13 cellular contexts compared by ENCODE assay signal in the genomic region with DNA sequence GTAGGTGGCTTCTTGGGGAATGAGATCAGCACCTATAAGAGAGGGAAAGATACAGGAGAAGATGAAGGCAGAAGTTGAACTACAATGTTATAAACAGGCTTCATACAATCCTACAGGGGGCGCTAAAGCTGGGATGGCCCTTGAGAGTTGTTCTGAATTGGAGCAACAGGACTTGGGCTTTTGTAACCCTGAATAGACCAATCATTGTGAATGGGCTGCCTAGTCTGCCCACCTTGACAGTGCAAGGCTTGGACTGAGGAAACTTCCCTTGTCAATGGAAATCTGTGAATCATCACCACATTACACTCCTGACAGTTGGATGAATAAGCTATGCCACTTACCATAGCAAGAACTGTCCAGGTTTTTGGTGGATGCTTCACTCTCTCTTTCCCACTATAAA.
DNase-seq lines count a peak whose midpoint lies in the region; ATAC-seq, FAIRE-seq and TF ChIP-seq lines count a peak whose summit lies in the region.
"Had no signal": no experiment of that assay in that cellular context is flagged by ENCODE, and none has a peak within 500 bp of the region (broad histone marks: within the 10 kb centered on the region; RNA-seq: fewer than 3 reads in every experiment).

No MANE protein-coding gene starts in this region.

- no peak overlapping the region for H3K9ac ChIP-seq in H1 (replicated peaks in 1 of 4; ENCODE audit: extremely low read depth in 1 of 4, low read depth in 3 of 4, low read length in 3 of 4)
- H3K9ac ChIP-seq: BLaER1 treated with 17β-estradiol and CSF1 and Interleukin-3, amounts not matched to agents 10 nM and 100 nM had no signal

- peak; percentile 4 for DNase-seq in stimulated activated CD4-positive, alpha-beta T cell treated with anti-CD3 and anti-CD28 coated beads, Interleukin-15, amount 100 ng/mL, for 24 hours
- no peak for DNase-seq in stimulated activated CD4-positive, alpha-beta T cell treated with anti-CD3 and anti-CD28 coated beads, Interleukin-4, amount 100 ng/mL, for 1 hour
- DNase-seq in NB4 (ENCODE audit: low read depth), result peak; percentile 37
- peak; percentile 19 to 47 for DNase-seq in H1 (ENCODE audit: low read depth in 1 of 2, low spot score in 2 of 2)
- peak; percentile 6 for DNase-seq in stromal cell of bone marrow (ENCODE audit: low read depth)
- DNase-seq in SK-N-DZ (ENCODE audit: low spot score), result no peak
- DNase-seq in stimulated activated CD4-positive, alpha-beta T cell treated with anti-CD3 and anti-CD28 coated beads, Interleukin-1b, Interleukin-23, amount 100 ng/mL, for 48 hours, result no peak
- DNase-seq: NCI-H524, T-helper 1 cell had no signal

- H2AK5ac ChIP-seq in H1 (ENCODE audit: low read depth, low read length), result no peak overlapping the region

- no peaks in the 10 kb centered on the region for H3K79me1 ChIP-seq in H1 (ENCODE audit: low read depth, low read length)

- ATAC-seq in GM21737 (IDR thresholded peaks at IDR 0.05; ENCODE audit: unreplicated experiment), result no peak

- peak; percentile 69 for TF ChIP-seq CTCF in NB4 (IDR thresholded peaks at IDR 0.05; ENCODE audit: low read depth, low read length)
- TF ChIP-seq CTCF in H1 (IDR thresholded peaks at IDR 0.05; ENCODE audit: control extremely low read depth in 1 of 3, insufficient read depth in 1 of 3, low read depth in 1 of 3, low read length in 3 of 3), result peak in 2 of 3 experiments; percentile 56 to 77; a peak in 3 of 4 replicates

- no peak overlapping the region for H2BK15ac ChIP-seq in H1 (ENCODE audit: low read length)

- H4K20me1 ChIP-seq in H1 (replicated peaks in 1 of 2; ENCODE audit: control insufficient read depth in 1 of 2, insufficient read depth in 2 of 2, low read length in 2 of 2), result no peaks in the 10 kb centered on the region
- H4K20me1 ChIP-seq: BLaER1 treated with 17β-estradiol and CSF1 and Interleukin-3, amounts not matched to agents 10 nM and 100 nM had no signal

- FAIRE-seq in H1 (lab: Jason Lieb, UNC), result peak; percentile 80
- FAIRE-seq: frontal cortex, urothelium cell line had no signal

- TF ChIP-seq RAD21 in H1 (IDR thresholded peaks at IDR 0.05 in 1 of 2, conservative IDR thresholded peaks at IDR 0.05 in 1 of 2; ENCODE audit: low read depth in 2 of 2, low read length in 2 of 2), result peak; percentile 38 to 56

- no peaks in the 10 kb centered on the region for H3K9me3 ChIP-seq in H1 (ENCODE audit: insufficient read depth in 2 of 2, low read depth in 1 of 2, low read length in 1 of 2)
- H3K9me3 ChIP-seq: BLaER1 treated with 17β-estradiol and CSF1 and Interleukin-3, amounts not matched to agents 10 nM and 100 nM had no signal

- no peaks in the 10 kb centered on the region for H3K27me3 ChIP-seq in H1 (replicated peaks in 1 of 4; ENCODE audit: control insufficient read depth in 3 of 4, extremely low read depth in 1 of 4, insufficient read depth in 3 of 4, low read length in 3 of 4)
- H3K27me3 ChIP-seq: BLaER1 treated with 17β-estradiol and CSF1 and Interleukin-3, amounts not matched to agents 10 nM and 100 nM had no signal

- H4K8ac ChIP-seq in H1 (ENCODE audit: extremely low read depth, insufficient read depth, low read length), result no peak overlapping the region

- H3K4ac ChIP-seq in H1 (replicated peaks; ENCODE audit: insufficient read length, low read depth, low read length), result no peak overlapping the region

- WGBS in H1 (ENCODE audit: extremely low coverage in 1 of 2, insufficient coverage in 1 of 2, insufficient read length in 1 of 2, insufficient replicate concordance in 2 of 2, low coverage in 1 of 2, low lambda C conversion rate in 2 of 2, missing lambda C conversion rate in 1 of 2), 2 experiments, result 0% methylated on average over 1 of the region's 1 CpG; no CpG with 5 or more reads in 1 of the 2 experiments

- H2BK5ac ChIP-seq in H1 (ENCODE audit: low read depth, low read length), result no peak overlapping the region

- H2BK20ac ChIP-seq in H1 (ENCODE audit: low read length), result no peak overlapping the region

- H2BK12ac ChIP-seq in H1 (ENCODE audit: low read depth, low read length), result no peak overlapping the region

- POLR2A ChIA-PET in H1 (lab: Charles Lee; ENCODE audit: partially characterized antibody), result no interaction called here

- H3K36me3 ChIP-seq in H1 (ENCODE audit: control insufficient read depth in 2 of 4, insufficient read depth in 4 of 4, low read length in 3 of 4), result no peaks in the 10 kb centered on the region
- H3K36me3 ChIP-seq: BLaER1 treated with 17β-estradiol and CSF1 and Interleukin-3, amounts not matched to agents 10 nM and 100 nM had no signal

- no peak overlapping the region for H2BK120ac ChIP-seq in H1 (replicated peaks; ENCODE audit: low read depth, low read length)

- CTCF ChIA-PET in H1 (lab: Charles Lee; ENCODE audit: partially characterized antibody), result interaction anchor here (0.5 to 3.0 kb wide), 18 partner anchors 9 to 1099 kb away, joined by 3 to 17 read pairs (median 4); no protein-coding TSS in a partner anchor

- no peak overlapping the region for H3K14ac ChIP-seq in H1 (ENCODE audit: insufficient read length)

- no peak overlapping the region for H3K27ac ChIP-seq in H1 (ENCODE audit: low read depth, low read length)
- H3K27ac ChIP-seq: BLaER1 treated with 17β-estradiol and CSF1 and Interleukin-3, amounts not matched to agents 10 nM and 100 nM had no signal

- no peak for TF ChIP-seq EP300 in H1 (IDR thresholded peaks at IDR 0.05; ENCODE audit: borderline replicate concordance in 1 of 2, low read depth in 2 of 2, low read length in 2 of 2)

- no peaks in the 10 kb centered on the region for H3K79me2 ChIP-seq in H1 (ENCODE audit: control insufficient read depth in 1 of 2, insufficient read depth in 2 of 2, low read length in 2 of 2)

- no peaks in the 10 kb centered on the region for H3K4me1 ChIP-seq in H1 (replicated peaks in 1 of 4; ENCODE audit: control insufficient read depth in 3 of 4, insufficient read depth in 4 of 4, low read length in 3 of 4)
- H3K4me1 ChIP-seq: BLaER1 treated with 17β-estradiol and CSF1 and Interleukin-3, amounts not matched to agents 10 nM and 100 nM had no signal

- no peak overlapping the region for H4K91ac ChIP-seq in H1 (replicated peaks; ENCODE audit: insufficient read length, low read length)

- H3K18ac ChIP-seq in H1 (ENCODE audit: extremely low read depth, low read length), result no peak overlapping the region

- no peak overlapping the region for H3K23ac ChIP-seq in H1 (ENCODE audit: insufficient read length)

- no peak overlapping the region for H3K56ac ChIP-seq in H1 (replicated peaks; ENCODE audit: insufficient read length, low read depth, low read length)

- no peak overlapping the region for H4K5ac ChIP-seq in H1 (ENCODE audit: insufficient read length, low read depth, low read length)

- H3K4me3 ChIP-seq in NB4 (ENCODE audit: low read depth, low read length) (no peak overlapping the region), H1 (ENCODE audit: extremely low read depth in 1 of 4, insufficient read depth in 2 of 4, low read depth in 3 of 4, low read length in 4 of 4) (no peak overlapping the region)
- H3K4me3 ChIP-seq: BLaER1 treated with 17β-estradiol and CSF1 and Interleukin-3, amounts not matched to agents 10 nM and 100 nM had no signal

- TF ChIP-seq POLR2A in NB4 (IDR thresholded peaks at IDR 0.05; ENCODE audit: extremely low read depth, insufficient read length), result no peak
- TF ChIP-seq POLR2A in H1 (IDR thresholded peaks at IDR 0.05; ENCODE audit: control extremely low read depth in 1 of 2, low read depth in 2 of 2, low read length in 2 of 2), result no peak

- no peak overlapping the region for H3K4me2 ChIP-seq in H1 (ENCODE audit: insufficient read depth in 1 of 2, low read depth in 2 of 2, low read length in 2 of 2)
- H3K4me2 ChIP-seq: BLaER1 treated with 17β-estradiol and CSF1 and Interleukin-3, amounts not matched to agents 10 nM and 100 nM had no signal

- no peaks in the 10 kb centered on the region for H3K23me2 ChIP-seq in H1 (ENCODE audit: low read depth, low read length)

- H2AFZ ChIP-seq in H1 (ENCODE audit: low read length), result no peak overlapping the region

TF ChIP-seq in H1, 55 proteins besides CTCF, POLR2A, EP300 and RAD21:
- TF ChIP-seq CBX5 (IDR thresholded peaks at IDR 0.05; ENCODE audit: low read depth, low read length) (no peak), TAF7 (optimal IDR thresholded peaks at IDR 0.05; ENCODE audit: borderline replicate concordance, low read depth, low read length) (no peak), SIX5 (IDR thresholded peaks at IDR 0.05; ENCODE audit: low read depth, low read length) (no peak), KDM4A (IDR thresholded peaks at IDR 0.05; ENCODE audit: low read depth, low read length, severe bottlenecking) (no peak), NRF1 (IDR thresholded peaks at IDR 0.05; ENCODE audit: low read depth, low read length) (no peak), SAP30 (IDR thresholded peaks at IDR 0.05; ENCODE audit: insufficient read depth, insufficient replicate concordance, low read length) (no peak), KDM5A (IDR thresholded peaks at IDR 0.05; ENCODE audit: low read length) (no peak)
- TF ChIP-seq, protein P1, sequence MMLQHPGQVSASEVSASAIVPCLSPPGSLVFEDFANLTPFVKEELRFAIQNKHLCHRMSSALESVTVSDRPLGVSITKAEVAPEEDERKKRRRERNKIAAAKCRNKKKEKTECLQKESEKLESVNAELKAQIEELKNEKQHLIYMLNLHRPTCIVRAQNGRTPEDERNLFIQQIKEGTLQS (IDR thresholded peaks at IDR 0.05; ENCODE audit: insufficient read depth, low read depth, low read length), result no peak

Comparison
In these comparisons a context has a peak if more than half of its experiments do, and no peak if none do; other contexts are left out.
1. DNase-seq: peak in stimulated activated CD4-positive, alpha-beta T cell treated with anti-CD3 and anti-CD28 coated beads, Interleukin-15, amount 100 ng/mL, for 24 hours (single experiment), NB4 (single experiment), H1 (2 of 2) and stromal cell of bone marrow (single experiment); none in stimulated activated CD4-positive, alpha-beta T cell treated with anti-CD3 and anti-CD28 coated beads, Interleukin-4, amount 100 ng/mL, for 1 hour (single experiment), SK-N-DZ (single experiment) and stimulated activated CD4-positive, alpha-beta T cell treated with anti-CD3 and anti-CD28 coated beads, Interleukin-1b, Interleukin-23, amount 100 ng/mL, for 48 hours (single experiment).